ENCODE assay signal across 22 cellular contexts in the genomic region with DNA sequence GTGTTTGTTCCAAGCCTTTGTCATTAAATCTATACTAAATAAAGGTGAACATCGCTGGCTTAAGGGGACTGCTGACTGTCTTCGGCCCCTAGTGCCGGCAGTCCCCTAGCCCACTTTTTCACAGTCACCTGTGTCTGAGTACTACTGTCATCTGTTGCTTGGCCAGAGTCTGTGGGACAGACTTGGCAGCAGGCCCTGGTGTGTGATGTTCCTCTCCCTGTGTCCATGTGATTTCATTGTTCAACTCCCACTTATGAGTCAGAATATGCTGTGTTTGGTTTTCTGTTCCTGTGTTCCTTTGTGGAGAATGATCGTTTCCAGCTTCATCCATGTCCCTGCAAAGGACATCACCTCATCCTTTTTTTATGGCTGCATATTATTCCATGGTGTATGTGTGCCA.
DNase-seq lines count a peak whose midpoint lies in the region; FAIRE-seq and TF ChIP-seq lines count a peak whose summit lies in the region.
"Had no signal": no experiment of that assay in that cellular context is flagged by ENCODE, and none has a peak within 500 bp of the region (broad histone marks: within the 10 kb centered on the region; RNA-seq: fewer than 3 reads in every experiment).

No MANE protein-coding gene starts in this region.

- TF ChIP-seq CTCF in brain microvascular endothelial cell (IDR thresholded peaks at IDR 0.05; ENCODE audit: low read depth, low read length, missing control alignments) (no peak), fibroblast of mammary gland (conservative IDR thresholded peaks at IDR 0.05; ENCODE audit: control insufficient read depth, insufficient read depth, low read depth, low read length) (no peak)

- in situ Hi-C loops in brain microvascular endothelial cell (cut with HindIII; ENCODE audit: low pct_ligation_motif_present, low sequenced_read_pairs) (no loop called here), KBM-7 (cut with MboI; ENCODE audit: low pct_unique_long_range_greater_than_20kb, low sequenced_read_pairs) (no loop called here)

- no peak overlapping the region for H3K27ac ChIP-seq in brain microvascular endothelial cell
- H3K27ac ChIP-seq: 22Rv1, Peyer's patch had no signal

- H3K4me3 ChIP-seq in brain microvascular endothelial cell (ENCODE audit: low read depth, low read length) (no peak overlapping the region), fibroblast of mammary gland (ENCODE audit: control insufficient read depth, low read depth, low read length) (no peak overlapping the region)
- H3K4me3 ChIP-seq: GM23338, Peyer's patch had no signal

- DNase-seq in DMS53 (lab: John Stamatoyannopoulos, UW) (peak; percentile 35), DMS53 treated with DMSO at 0.1 percent for 48 hours (lab: John Stamatoyannopoulos, UW; ENCODE audit: unreplicated experiment) (no peak), brain microvascular endothelial cell (peak; percentile 21), fibroblast of mammary gland (ENCODE audit: low read depth) (peak; percentile 35), urothelium cell line (ENCODE audit: low spot score) (peak; percentile 8), KBM-7 (no peak), HTR-8/SVneo (ENCODE audit: insufficient read length, low spot score) (no peak), cardiac septum (ENCODE audit: low spot score) (no peak)
- DNase-seq: BE2C; CD4-positive, alpha-beta T cell; DND-41; GDM1; MM.1S; NCI-H1092 treated with DMSO at 0.1 percent for 48 hours; NCI-H2081 treated with DMSO at 0.1 percent for 48 hours; NCI-H510A treated with DMSO at 0.1 percent for 48 hours; NCI-H82; Peyer's patch; SHP77 had no signal

- FAIRE-seq in urothelium cell line (lab: Jason Lieb, UNC), result no peak
- FAIRE-seq in HTR-8/SVneo (lab: Jason Lieb, UNC), result no peak
- FAIRE-seq: GM12891 had no signal

- intact Hi-C loops in cardiac septum (cut with DNase I), result no loop called here

- H3K36me3 ChIP-seq in brain microvascular endothelial cell (replicated peaks), result no peaks in the 10 kb centered on the region
- H3K36me3 ChIP-seq: BE2C, Peyer's patch had no signal

- H3K27me3 ChIP-seq in brain microvascular endothelial cell (replicated peaks), result no peaks in the 10 kb centered on the region
- H3K27me3 ChIP-seq: Peyer's patch had no signal

Comparison
In these comparisons a context has a peak if more than half of its experiments do, and no peak if none do; other contexts are left out.
1. DNase-seq: peak in DMS53 (single experiment), brain microvascular endothelial cell (single experiment), fibroblast of mammary gland (single experiment) and urothelium cell line (single experiment); none in DMS53 treated with DMSO at 0.1 percent for 48 hours (single experiment), KBM-7 (single experiment), HTR-8/SVneo (single experiment) and cardiac septum (single experiment).